Comparison of ENCODE assay signal across 30 cellular contexts in genomic region chr19:18782559-18783225, GRCh38. TPM values are rescaled to one million over a fixed set of nuclear protein-coding genes. Genes with fewer than 3 reads are reported as not detected.
"Had no signal": no experiment of that assay in that cellular context is flagged by ENCODE, and none has a peak within 500 bp of the region (broad histone marks: within the 10 kb centered on the region; RNA-seq: fewer than 3 reads in every experiment).

No MANE protein-coding gene starts in this region.

- H3K4me3 ChIP-seq: ascending aorta, body of pancreas, K562, Peyer's patch had no signal

- ATAC-seq: activated CD8-positive, alpha-beta T cell treated with anti-CD3 and anti-CD28 coated beads for 36 hours; activated naive CD4-positive, alpha-beta T cell treated with anti-CD3 and anti-CD28 coated beads, Interleukin-2, amount 50 U/mL, for 72 hours; activated naive CD8-positive, alpha-beta T cell treated with anti-CD3 and anti-CD28 coated beads, Interleukin-2, amount 50 U/mL, for 24 hours; activated T-cell treated with anti-CD3 and anti-CD28 coated beads, Interleukin-2, amount 50 U/mL, for 72 hours; body of pancreas; K562; T-cell had no signal

- H3K9me3 ChIP-seq: ascending aorta, body of pancreas had no signal

- H3K27ac ChIP-seq: ascending aorta, body of pancreas, Peyer's patch, VCaP had no signal

- DNase-seq: activated CD4-positive, CD25-positive, alpha-beta regulatory T cell; activated CD8-positive, alpha-beta memory T cell treated with anti-CD3 and anti-CD28 coated beads, Interleukin-2, amount 50 U/mL, for 4 hours; activated CD8-positive, alpha-beta T cell treated with anti-CD3 and anti-CD28 coated beads for 36 hours; activated effector memory CD4-positive, alpha-beta T cell treated with Interleukin-2 at 50 U/mL for 16 hours; activated naive CD4-positive, alpha-beta T cell; activated naive CD8-positive, alpha-beta T cell treated with anti-CD3 and anti-CD28 coated beads, Interleukin-2, amount 50 U/mL, for 24 hours; activated T-cell treated with anti-CD3 and anti-CD28 coated beads, Interleukin-2, amount 50 U/mL, for 72 hours; amniotic stem cell; body of pancreas; central memory CD4-positive, alpha-beta T cell; MM.1S; NCI-H1048; NCI-H1417; NCI-H2029; NCI-H2107; NCI-H2171 treated with DMSO at 0.1 percent for 48 hours; NCI-H226; NCI-H526 treated with DMSO at 0.1 percent for 48 hours; NK-92 treated with Interleukin-12 subunit alpha and Interleukin-12 subunit beta, amount 100 ng/mL, for 24 hours; Peyer's patch; SIG-M5; T-cell; T-helper 2 cell; T1000 had no signal

RNA-seq across cellular contexts. Expression of gene COMP, which starts 8.4 kb away (rescaled TPM):
- total RNA-seq: activated CD8-positive, alpha-beta T cell treated with anti-CD3 and anti-CD28 coated beads for 36 hours; activated naive CD4-positive, alpha-beta T cell treated with anti-CD3 and anti-CD28 coated beads, Interleukin-2, amount 50 U/mL, for 72 hours; activated T-cell treated with anti-CD3 and anti-CD28 coated beads, Interleukin-2, amount 50 U/mL, for 72 hours; bronchial epithelial cell; NCI-H460; T-cell had no signal
- polyA plus RNA-seq: K562 had no signal
